ENCODE assay signal across 2 cellular contexts in genomic region chr5:108084105-108084504, GRCh38.
TF ChIP-seq lines count a peak whose summit lies in the region.

No MANE protein-coding gene starts in this region.

TF ChIP-seq in GM23338, 12 proteins besides CTCF, POLR2A, EP300 and RAD21 (continued from another document):
- TF ChIP-seq REST (IDR thresholded peaks at IDR 0.05; ENCODE audit: unreplicated experiment) (no peak), ZNF462 (CRISPR knock-in tag; IDR thresholded peaks at IDR 0.05) (no peak)

TF ChIP-seq in endothelial cell of umbilical vein, 7 proteins besides CTCF, POLR2A, EP300 and RAD21 (continued from another document):
- TF ChIP-seq POLR2AphosphoS5 (IDR thresholded peaks at IDR 0.05; ENCODE audit: insufficient read depth, low read depth, low read length) (no peak), MYC (IDR thresholded peaks at IDR 0.05; ENCODE audit: low read depth, low read length) (no peak), MAX (IDR thresholded peaks at IDR 0.05; ENCODE audit: insufficient read depth, insufficient read length) (no peak), FOS (IDR thresholded peaks at IDR 0.05; ENCODE audit: borderline replicate concordance, insufficient read depth, low read length) (no peak)
